Comparison of ENCODE assay signal across 11 cellular contexts in genomic region chr1:234395297-234395696, GRCh38.
"Had no signal": no experiment of that assay in that cellular context is flagged by ENCODE, and none has a peak within 500 bp of the region (broad histone marks: within the 10 kb centered on the region; RNA-seq: fewer than 3 reads in every experiment).

No MANE protein-coding gene starts in this region.

- H3K27me3 Mint-ChIP-seq: stimulated activated naive B cell treated with anti-CD40 and anti-IgM and Interleukin-4, amounts not matched to agents 10 μg/mL and 1 μg/mL and 100 μg/mL, for 72 hours had no signal

- H3K9me3 ChIP-seq: heart right ventricle, sigmoid colon, suprapubic skin, upper lobe of left lung had no signal

- ATAC-seq: heart right ventricle; stimulated activated naive B cell treated with anti-CD40 and anti-IgM and Interleukin-4, amounts not matched to agents 10 μg/mL and 1 μg/mL and 100 μg/mL, for 72 hours had no signal

- H3K9me3 Mint-ChIP-seq: activated T-helper 2 cell treated with anti-CD3 and anti-CD28 coated beads, Interferon-gamma antibody, Interleukin-2, Interleukin-4, amounts not matched to agents 10 μg/mL and 5 μg/mL and 100 μg/mL, durations not matched to agents 14 hours and 24 hours and 36 hours; nephron had no signal

- DNase-seq: activated CD4-positive, alpha-beta T cell treated with anti-CD3 and anti-CD28 coated beads for 1 hour; activated CD8-positive, alpha-beta memory T cell treated with anti-CD3 and anti-CD28 coated beads for 24 hours; heart right ventricle; sigmoid colon; stimulated activated CD4-positive, alpha-beta T cell treated with anti-CD3 and anti-CD28 coated beads, Interleukin-2, amount 100 ng/mL, for 24 hours; stimulated activated naive B cell treated with anti-CD40 and anti-IgM and Interleukin-4, amounts not matched to agents 10 μg/mL and 1 μg/mL and 100 μg/mL, for 72 hours; upper lobe of left lung had no signal

- H3K4me3 ChIP-seq: cardiac muscle cell, heart right ventricle, sigmoid colon, suprapubic skin, upper lobe of left lung had no signal

- H3K4me3 Mint-ChIP-seq: nephron; stimulated activated naive B cell treated with anti-CD40 and anti-IgM and Interleukin-4, amounts not matched to agents 10 μg/mL and 1 μg/mL and 100 μg/mL, for 72 hours had no signal

- H3K27me3 ChIP-seq: cardiac muscle cell, heart right ventricle, sigmoid colon, suprapubic skin, upper lobe of left lung had no signal

- H3K27ac ChIP-seq: cardiac muscle cell, heart right ventricle, sigmoid colon, suprapubic skin, upper lobe of left lung had no signal

- H3K27ac Mint-ChIP-seq: activated T-helper 2 cell treated with anti-CD3 and anti-CD28 coated beads, Interferon-gamma antibody, Interleukin-2, Interleukin-4, amounts not matched to agents 10 μg/mL and 5 μg/mL and 100 μg/mL, durations not matched to agents 14 hours and 24 hours and 36 hours; nephron; stimulated activated naive B cell treated with anti-CD40 and anti-IgM and Interleukin-4, amounts not matched to agents 10 μg/mL and 1 μg/mL and 100 μg/mL, for 72 hours had no signal
